1 cellular context compared by ENCODE assay signal in the genomic region with DNA sequence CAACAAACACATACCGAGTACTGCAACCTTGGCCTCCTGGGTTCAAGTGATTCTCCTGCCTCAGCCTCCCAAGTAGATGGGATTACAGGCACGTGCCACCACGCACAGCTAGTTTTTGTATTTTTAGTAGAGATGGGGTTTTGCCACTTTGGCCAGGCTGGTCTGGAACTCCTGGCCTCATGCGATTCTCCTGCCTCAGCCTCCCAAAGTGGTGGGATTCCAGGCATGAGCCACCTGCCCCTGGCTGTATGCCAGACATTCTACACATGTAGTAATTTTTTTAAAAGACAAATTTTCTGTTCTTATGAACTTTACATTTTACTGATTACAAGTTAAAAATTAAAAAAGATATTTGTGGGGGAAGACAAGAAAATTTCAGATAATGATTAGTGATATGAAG. TPM values are rescaled to one million over a fixed set of nuclear protein-coding genes. Genes with fewer than 3 reads are reported as not detected.
"Had no signal": no experiment of that assay in that cellular context is flagged by ENCODE, and none has a peak within 500 bp of the region (broad histone marks: within the 10 kb centered on the region; RNA-seq: fewer than 3 reads in every experiment).

No MANE protein-coding gene starts in this region.

RNA-seq across cellular contexts. Expression of a gene that starts 53.4 kb away (rescaled TPM):
- total RNA-seq: G401 had no signal
